Comparison of ENCODE assay signal across 11 cellular contexts in the genomic region with DNA sequence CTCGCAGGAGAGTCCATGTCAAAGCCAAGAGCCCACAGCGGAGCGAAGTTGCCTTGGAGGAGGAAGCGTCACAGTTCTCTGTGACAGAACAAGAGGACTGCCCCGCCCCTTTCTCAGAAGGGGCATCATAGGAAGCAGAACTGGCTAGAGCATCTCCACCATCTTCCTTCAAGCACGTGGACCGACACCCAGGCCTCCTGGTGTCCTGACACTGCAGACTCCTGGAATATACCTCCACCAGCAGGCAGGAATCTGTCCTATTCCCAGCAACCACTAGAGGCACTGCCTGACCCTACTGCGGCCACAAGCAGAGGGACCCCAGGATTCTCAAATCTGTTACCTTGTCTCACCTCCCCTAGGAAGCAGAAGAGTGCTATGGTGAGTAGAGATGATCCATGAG. TPM values are rescaled to one million over a fixed set of nuclear protein-coding genes. Genes with fewer than 3 reads are reported as not detected.
A peak's percentile ranks its signal among the peaks of the same experiment; 100 is the strongest.
DNase-seq lines count a peak whose midpoint lies in the region; ATAC-seq and TF ChIP-seq lines count a peak whose summit lies in the region.
"Had no signal": no experiment of that assay in that cellular context is flagged by ENCODE, and none has a peak within 500 bp of the region (broad histone marks: within the 10 kb centered on the region; RNA-seq: fewer than 3 reads in every experiment).

No MANE protein-coding gene starts in this region.

- no peak overlapping the region for H3K27ac Mint-ChIP-seq in activated CD4-positive, alpha-beta T cell treated with anti-CD3 and anti-CD28 coated beads, Interleukin-2, amount 10 ng/mL, durations not matched to agents 24 days and 14 days
- H3K27ac Mint-ChIP-seq in activated T-helper 1 cell treated with anti-CD3 and anti-CD28 coated beads, Interleukin-12 subunit alpha, Interleukin-12 subunit beta, Interleukin-2, Interleukin-4 antibody, amounts not matched to agents 30 ng/mL and 10 ng/mL and 1 ng/mL, durations not matched to agents 14 hours and 24 hours and 36 hours = no peak overlapping the region

- peaks cover 1% of the 10 kb centered on the region for H3K36me3 Mint-ChIP-seq in activated CD4-positive, alpha-beta T cell treated with anti-CD3 and anti-CD28 coated beads, Interleukin-2, amount 10 ng/mL, durations not matched to agents 24 days and 14 days (ENCODE audit: low read depth)
- H3K36me3 Mint-ChIP-seq in activated T-helper 1 cell treated with anti-CD3 and anti-CD28 coated beads, Interleukin-12 subunit alpha, Interleukin-12 subunit beta, Interleukin-2, Interleukin-4 antibody, amounts not matched to agents 30 ng/mL and 10 ng/mL and 1 ng/mL, durations not matched to agents 14 hours and 24 hours and 36 hours (ENCODE audit: low read depth) = no peaks in the 10 kb centered on the region

- 71 to 77% (median 75%) methylated on average over 8 of the region's 8 CpGs for WGBS in heart left ventricle, 4 donors

- no peaks in the 10 kb centered on the region for H3K9me3 Mint-ChIP-seq in activated CD4-positive, alpha-beta T cell treated with anti-CD3 and anti-CD28 coated beads, Interleukin-2, amount 10 ng/mL, durations not matched to agents 24 days and 14 days
- no peaks in the 10 kb centered on the region for H3K9me3 Mint-ChIP-seq in activated T-helper 1 cell treated with anti-CD3 and anti-CD28 coated beads, Interleukin-12 subunit alpha, Interleukin-12 subunit beta, Interleukin-2, Interleukin-4 antibody, amounts not matched to agents 30 ng/mL and 10 ng/mL and 1 ng/mL, durations not matched to agents 14 hours and 24 hours and 36 hours

- no peaks in the 10 kb centered on the region for H3K36me3 ChIP-seq in heart left ventricle
- no peaks in the 10 kb centered on the region for H3K36me3 ChIP-seq in upper lobe of right lung

- H3K4me3 Mint-ChIP-seq in activated CD4-positive, alpha-beta T cell treated with anti-CD3 and anti-CD28 coated beads, Interleukin-2, amount 10 ng/mL, durations not matched to agents 24 days and 14 days = no peak overlapping the region
- no peak overlapping the region for H3K4me3 Mint-ChIP-seq in activated T-helper 1 cell treated with anti-CD3 and anti-CD28 coated beads, Interleukin-12 subunit alpha, Interleukin-12 subunit beta, Interleukin-2, Interleukin-4 antibody, amounts not matched to agents 30 ng/mL and 10 ng/mL and 1 ng/mL, durations not matched to agents 14 hours and 24 hours and 36 hours

- no peaks in the 10 kb centered on the region for H3K9me3 ChIP-seq in heart left ventricle
- H3K9me3 ChIP-seq in upper lobe of right lung = no peaks in the 10 kb centered on the region

- ATAC-seq in heart left ventricle (peak in 1 of 4 donors; percentile 29), upper lobe of right lung (peak; percentile 20)

- no peaks in the 10 kb centered on the region for H3K4me1 ChIP-seq in heart left ventricle
- H3K4me1 ChIP-seq in upper lobe of right lung = no peaks in the 10 kb centered on the region

- intact Hi-C loops in activated CD4-positive, alpha-beta T cell treated with anti-CD3 and anti-CD28 coated beads, Interleukin-2, amount 10 ng/mL, durations not matched to agents 24 days and 14 days (cut with micrococcal nuclease) = no loop called here
- intact Hi-C loops in heart left ventricle (cut with DNase I) = loop anchor here in 2 of 10 donors (10.0 kb wide), 2 partner anchors 78 to 1128 kb away; partner anchors contain the start of gene ILDR2 (in 1 of the 2)
- intact Hi-C loops in upper lobe of right lung (cut with DNase I) = no loop called here
- intact Hi-C loops in activated T-helper 1 cell treated with anti-CD3 and anti-CD28 coated beads, Interleukin-12 subunit alpha, Interleukin-12 subunit beta, Interleukin-2, Interleukin-4 antibody, amounts not matched to agents 30 ng/mL and 10 ng/mL and 1 ng/mL, durations not matched to agents 14 hours and 24 hours and 36 hours (cut with micrococcal nuclease) = loop anchor here (10.0 kb wide), 1 partner anchor 1128 kb away; no protein-coding TSS in a partner anchor

- H3K27me3 Mint-ChIP-seq in activated CD4-positive, alpha-beta T cell treated with anti-CD3 and anti-CD28 coated beads, Interleukin-2, amount 10 ng/mL, durations not matched to agents 24 days and 14 days = peaks cover 9% of the 10 kb centered on the region
- H3K27me3 Mint-ChIP-seq in activated T-helper 1 cell treated with anti-CD3 and anti-CD28 coated beads, Interleukin-12 subunit alpha, Interleukin-12 subunit beta, Interleukin-2, Interleukin-4 antibody, amounts not matched to agents 30 ng/mL and 10 ng/mL and 1 ng/mL, durations not matched to agents 14 hours and 24 hours and 36 hours (ENCODE audit: insufficient read depth) = peaks cover 8% of the 10 kb centered on the region

- TF ChIP-seq CTCF in heart left ventricle (IDR thresholded peaks at IDR 0.05) (peak in 8 of 12 donors; percentile 10 to 50 (median 31)), upper lobe of right lung (IDR thresholded peaks at IDR 0.05) (peak; percentile 21)

- no peak for TF ChIP-seq POLR2A in heart left ventricle (IDR thresholded peaks at IDR 0.05)

- peak; percentile 55 for DNase-seq in activated CD4-positive, alpha-beta T cell treated with anti-CD3 and anti-CD28 coated beads, Interleukin-2, amount 10 ng/mL, durations not matched to agents 24 days and 14 days
- no peak for DNase-seq in activated CD4-positive, alpha-beta T cell treated with anti-CD3 and anti-CD28 coated beads for 1 hour
- DNase-seq in RKO (ENCODE audit: low spot score) (peak; percentile 31), heart left ventricle (no peak), upper lobe of right lung (no peak), NCI-H2107 treated with DMSO at 0.1 percent for 48 hours (lab: John Stamatoyannopoulos, UW; ENCODE audit: unreplicated experiment) (no peak)
- DNase-seq in activated T-helper 1 cell treated with anti-CD3 and anti-CD28 coated beads, Interleukin-12 subunit alpha, Interleukin-12 subunit beta, Interleukin-2, Interleukin-4 antibody, amounts not matched to agents 30 ng/mL and 10 ng/mL and 1 ng/mL, durations not matched to agents 14 hours and 24 hours and 36 hours (ENCODE audit: low spot score) = no peak
- DNase-seq in stimulated activated CD4-positive, alpha-beta T cell treated with anti-CD3 and anti-CD28 coated beads, Interleukin-4, amount 100 ng/mL, for 1 hour = no peak
- DNase-seq: DMS79, NCI-H2227 treated with DMSO at 0.1 percent for 48 hours had no signal

- H3K4me1 Mint-ChIP-seq in activated CD4-positive, alpha-beta T cell treated with anti-CD3 and anti-CD28 coated beads, Interleukin-2, amount 10 ng/mL, durations not matched to agents 24 days and 14 days = no peaks in the 10 kb centered on the region
- no peaks in the 10 kb centered on the region for H3K4me1 Mint-ChIP-seq in activated T-helper 1 cell treated with anti-CD3 and anti-CD28 coated beads, Interleukin-12 subunit alpha, Interleukin-12 subunit beta, Interleukin-2, Interleukin-4 antibody, amounts not matched to agents 30 ng/mL and 10 ng/mL and 1 ng/mL, durations not matched to agents 14 hours and 24 hours and 36 hours (ENCODE audit: low read depth)

- H3K27me3 ChIP-seq in heart left ventricle (peaks cover 0 to 3% (median 0%) of the 10 kb centered on the region in 9 donors), upper lobe of right lung (no peaks in the 10 kb centered on the region)

- H3K27ac ChIP-seq in heart left ventricle = no peak overlapping the region
- H3K27ac ChIP-seq in upper lobe of right lung = no peak overlapping the region

- H3K4me3 ChIP-seq in heart left ventricle (no peak overlapping the region), upper lobe of right lung (no peak overlapping the region)

RNA-seq across cellular contexts. Expression of gene GPA33, which starts 37.8 kb away (rescaled TPM):
- total RNA-seq in activated CD4-positive, alpha-beta T cell treated with anti-CD3 and anti-CD28 coated beads, Interleukin-2, amount 10 ng/mL, durations not matched to agents 24 days and 14 days = 0.12 TPM in 1 of 2 replicates, not detected in the other
- total RNA-seq in heart left ventricle (1 to 10 TPM in 5 of 9 donors, under 1 TPM in 3, not detected in 1; 0.50 to 3.6 (median 1.4) TPM), upper lobe of right lung (0.90 TPM)
- under 1 TPM; 0.15 to 0.88 TPM for polyA plus RNA-seq in heart left ventricle
- total RNA-seq in activated T-helper 1 cell treated with anti-CD3 and anti-CD28 coated beads, Interleukin-12 subunit alpha, Interleukin-12 subunit beta, Interleukin-2, Interleukin-4 antibody, amounts not matched to agents 30 ng/mL and 10 ng/mL and 1 ng/mL, durations not matched to agents 14 hours and 24 hours and 36 hours = 0.07 and 0.08 TPM in 2 replicates
- total RNA-seq: urinary bladder had no signal

RNA-seq across cellular contexts. Expression of gene STYXL2, which starts 41.5 kb away (rescaled TPM):
- not detected in 2 replicates for total RNA-seq in activated CD4-positive, alpha-beta T cell treated with anti-CD3 and anti-CD28 coated beads, Interleukin-2, amount 10 ng/mL, durations not matched to agents 24 days and 14 days
- total RNA-seq in heart left ventricle (100 to 1,000 TPM; 108 to 329 (median 163) TPM), upper lobe of right lung (0.17 TPM)
- polyA plus RNA-seq in heart left ventricle = 10 to 100 TPM; 55.0 to 77.1 TPM
- not detected in 2 replicates for total RNA-seq in activated T-helper 1 cell treated with anti-CD3 and anti-CD28 coated beads, Interleukin-12 subunit alpha, Interleukin-12 subunit beta, Interleukin-2, Interleukin-4 antibody, amounts not matched to agents 30 ng/mL and 10 ng/mL and 1 ng/mL, durations not matched to agents 14 hours and 24 hours and 36 hours
- polyA plus RNA-seq: urinary bladder had no signal

Comparison
In these comparisons a context has a peak if more than half of its experiments do, and no peak if none do; other contexts are left out.
1. DNase-seq: peak in activated CD4-positive, alpha-beta T cell treated with anti-CD3 and anti-CD28 coated beads, Interleukin-2, amount 10 ng/mL, durations not matched to agents 24 days and 14 days (single experiment) and RKO (single experiment); none in activated CD4-positive, alpha-beta T cell treated with anti-CD3 and anti-CD28 coated beads for 1 hour (single experiment), heart left ventricle (0 of 5), upper lobe of right lung (single experiment), activated T-helper 1 cell treated with anti-CD3 and anti-CD28 coated beads, Interleukin-12 subunit alpha, Interleukin-12 subunit beta, Interleukin-2, Interleukin-4 antibody, amounts not matched to agents 30 ng/mL and 10 ng/mL and 1 ng/mL, durations not matched to agents 14 hours and 24 hours and 36 hours (single experiment), stimulated activated CD4-positive, alpha-beta T cell treated with anti-CD3 and anti-CD28 coated beads, Interleukin-4, amount 100 ng/mL, for 1 hour (single experiment) and NCI-H2107 treated with DMSO at 0.1 percent for 48 hours (single experiment).
2. RNA of gene STYXL2, which starts 41.5 kb away (total RNA-seq): 108 to 329 TPM in heart left ventricle; 0.17 TPM in upper lobe of right lung (single experiment), not detected in activated CD4-positive, alpha-beta T cell treated with anti-CD3 and anti-CD28 coated beads, Interleukin-2, amount 10 ng/mL, durations not matched to agents 24 days and 14 days and not detected in activated T-helper 1 cell treated with anti-CD3 and anti-CD28 coated beads, Interleukin-12 subunit alpha, Interleukin-12 subunit beta, Interleukin-2, Interleukin-4 antibody, amounts not matched to agents 30 ng/mL and 10 ng/mL and 1 ng/mL, durations not matched to agents 14 hours and 24 hours and 36 hours; every median in the first group is over 10 times any median in the second.